ENCODE assay signal across 1 cellular context in genomic region chr18:6561029-6561861, GRCh38.
A peak's percentile ranks its signal among the peaks of the same experiment; 100 is the strongest.
TF ChIP-seq lines count a peak whose summit lies in the region.

No MANE protein-coding gene starts in this region.

TF ChIP-seq in K562, 482 proteins besides CTCF, POLR2A, EP300 and RAD21 (continued from another document):
- peak; percentile 92 for TF ChIP-seq MEIS2 (IDR thresholded peaks at IDR 0.05; ENCODE audit: partially characterized antibody)
- peak; percentile 59; the same call in 1 of the 2 replicates for TF ChIP-seq VEZF1 (CRISPR knock-in tag; IDR thresholded peaks at IDR 0.05)
- TF ChIP-seq KLF16 (IDR thresholded peaks at IDR 0.05) = 0 out of 2 replicates have a peak, but pooled peaks have one; percentile 25
- no peak for TF ChIP-seq NCOA6 (IDR thresholded peaks at IDR 0.05)
- peak; percentile 64 for TF ChIP-seq CBFA2T2 (conservative IDR thresholded peaks at IDR 0.05)
- peak; percentile 63; the same call in 1 of the 2 replicates for TF ChIP-seq SMAD4 (CRISPR knock-in tag; conservative IDR thresholded peaks at IDR 0.05)
- peak; percentile 74 for TF ChIP-seq CBFA2T3 (IDR thresholded peaks at IDR 0.05)
- no peak for TF ChIP-seq ZNF655 (CRISPR knock-in tag; IDR thresholded peaks at IDR 0.05)
- no peak for TF ChIP-seq IFI16 (CRISPR knock-in tag; IDR thresholded peaks at IDR 0.05)
- TF ChIP-seq ATF3 (IDR thresholded peaks at IDR 0.05) = no peak
- TF ChIP-seq ATF3 (CRISPR knock-in tag; conservative IDR thresholded peaks at IDR 0.05) = no peak
- TF ChIP-seq HSF4 (CRISPR knock-in tag; IDR thresholded peaks at IDR 0.05; ENCODE audit: borderline replicate concordance) = no peak
- no peak; the same call in 1 of the 2 replicates for TF ChIP-seq CEBPG (CRISPR knock-in tag; IDR thresholded peaks at IDR 0.05)
- TF ChIP-seq CEBPG (tag; conservative IDR thresholded peaks at IDR 0.05 in 1 of 2, IDR thresholded peaks at IDR 0.05 in 1 of 2) = peak; percentile 78 to 93
- TF ChIP-seq SMAD3 (CRISPR knock-in tag; conservative IDR thresholded peaks at IDR 0.05) = no peak
- no peak for TF ChIP-seq ZNF431 (CRISPR knock-in tag; IDR thresholded peaks at IDR 0.05)
- TF ChIP-seq NBN (IDR thresholded peaks at IDR 0.05; ENCODE audit: low read depth) = no peak
- TF ChIP-seq SOX6 (IDR thresholded peaks at IDR 0.05) = peak; percentile 58; the same call in 1 of the 2 replicates
- TF ChIP-seq NFXL1 (CRISPR knock-in tag; IDR thresholded peaks at IDR 0.05) = no peak
- peak; percentile 67 to 78 for TF ChIP-seq KDM1A (IDR thresholded peaks at IDR 0.05)
- TF ChIP-seq TCF3 (CRISPR knock-in tag; IDR thresholded peaks at IDR 0.05) = peak; percentile 74
- 0 out of 4 replicates have a peak, but pooled peaks of 1 of the 2 experiments have one; percentile 9 for TF ChIP-seq TEAD1 (CRISPR knock-in tag; IDR thresholded peaks at IDR 0.05)
- no peak for TF ChIP-seq ZKSCAN1 (IDR thresholded peaks at IDR 0.05; ENCODE audit: low read depth, low read length)
- TF ChIP-seq CEBPB (tag; IDR thresholded peaks at IDR 0.05) = peak; percentile 95
- TF ChIP-seq ZNF766 (CRISPR knock-in tag; conservative IDR thresholded peaks at IDR 0.05) = peak; percentile 63
- TF ChIP-seq CXXC5 (CRISPR knock-in tag; IDR thresholded peaks at IDR 0.05) = peak; percentile 61
- peak; percentile 18; the same call in 1 of the 2 replicates for TF ChIP-seq HMBOX1 (IDR thresholded peaks at IDR 0.05)
- TF ChIP-seq TAL1 (IDR thresholded peaks at IDR 0.05) = peak; percentile 65
- TF ChIP-seq WHSC1 (IDR thresholded peaks at IDR 0.05; ENCODE audit: low read length) = no peak
- TF ChIP-seq ELK3 (CRISPR knock-in tag; IDR thresholded peaks at IDR 0.05) = no peak
- peak; percentile 58; the same call in 1 of the 2 replicates for TF ChIP-seq FOXJ2 (tag; IDR thresholded peaks at IDR 0.05)
- peak in 1 of 2 experiments; percentile 84; a peak in 2 of 4 replicates for TF ChIP-seq RCOR1 (IDR thresholded peaks at IDR 0.05; ENCODE audit: borderline replicate concordance in 1 of 2, low read depth in 2 of 2, low read length in 2 of 2)
- TF ChIP-seq TEAD4 (IDR thresholded peaks at IDR 0.05; ENCODE audit: low read length) = peak; percentile 55
- TF ChIP-seq TEAD4 (CRISPR knock-in tag; IDR thresholded peaks at IDR 0.05; ENCODE audit: borderline replicate concordance) = no peak
- peak; percentile 61 for TF ChIP-seq ARID1B (IDR thresholded peaks at IDR 0.05)
- peak; percentile 55 for TF ChIP-seq MAFG (tag; conservative IDR thresholded peaks at IDR 0.05)
- no peak for TF ChIP-seq NFRKB (IDR thresholded peaks at IDR 0.05; ENCODE audit: low read depth)
- peak; percentile 62 for TF ChIP-seq ZNF121 (CRISPR knock-in tag; conservative IDR thresholded peaks at IDR 0.05)
- TF ChIP-seq ZNF644 (tag; IDR thresholded peaks at IDR 0.05; ENCODE audit: low read depth) = 0 out of 2 replicates have a peak, but pooled peaks have one; percentile 68
- TF ChIP-seq SMARCE1 (IDR thresholded peaks at IDR 0.05) = peak; percentile 60; the same call in 1 of the 2 replicates
- TF ChIP-seq ATF7 (IDR thresholded peaks at IDR 0.05) = peak; percentile 40; the same call in 1 of the 2 replicates
- TF ChIP-seq NCOR1 (IDR thresholded peaks at IDR 0.05) = peak; percentile 50; the same call in 1 of the 2 replicates
- TF ChIP-seq JUND (IDR thresholded peaks at IDR 0.05; ENCODE audit: borderline replicate concordance, low read depth, low read length) = peak; percentile 37; the same call in 1 of the 2 replicates
- TF ChIP-seq JUND (tag; IDR thresholded peaks at IDR 0.05; ENCODE audit: borderline replicate concordance, low read depth, low read length) = no peak; the same call in 2 of the 3 replicates
- peak; percentile 57; the same call in 1 of the 2 replicates for TF ChIP-seq SMARCA4 (IDR thresholded peaks at IDR 0.05)
- no peak for TF ChIP-seq PBX2 (CRISPR knock-in tag; IDR thresholded peaks at IDR 0.05; ENCODE audit: low read depth)
- TF ChIP-seq PBX2 (tag; conservative IDR thresholded peaks at IDR 0.05; ENCODE audit: low read depth) = peak; percentile 94
